In genomic region chr14:104943216-104944015, GRCh38 we compare ENCODE assay signal across 11 cellular contexts. TPM values are rescaled to one million over a fixed set of nuclear protein-coding genes. Genes with fewer than 3 reads are reported as not detected.
"Had no signal": no experiment of that assay in that cellular context is flagged by ENCODE, and none has a peak within 500 bp of the region (broad histone marks: within the 10 kb centered on the region; RNA-seq: fewer than 3 reads in every experiment).

No MANE protein-coding gene starts in this region.

RNA-seq across cellular contexts. Expression of gene PLD4, which starts 18.7 kb away (rescaled TPM):
- total RNA-seq: activated CD4-positive, alpha-beta memory T cell treated with anti-CD3 and anti-CD28 coated beads for 36 hours; activated CD4-positive, alpha-beta T cell treated with anti-CD3 and anti-CD28 coated beads for 36 hours; activated CD8-positive, alpha-beta memory T cell treated with anti-CD3 and anti-CD28 coated beads for 36 hours; activated CD8-positive, alpha-beta memory T cell treated with anti-CD3 and anti-CD28 coated beads, Interleukin-2, amount 10 ng/mL, durations not matched to agents 7 days and 5 days; activated CD8-positive, alpha-beta T cell treated with anti-CD3 and anti-CD28 coated beads, Interleukin-2, amount 10 ng/mL, durations not matched to agents 7 days and 5 days; body of pancreas; dermis microvascular lymphatic vessel endothelial cell; fibroblast of villous mesenchyme; glomerular endothelial cell had no signal
- polyA plus RNA-seq: fibroblast of lung had no signal

RNA-seq across cellular contexts. Expression of gene AHNAK2, which starts 34.8 kb away (rescaled TPM):
- total RNA-seq: activated CD8-positive, alpha-beta memory T cell treated with anti-CD3 and anti-CD28 coated beads, Interleukin-2, amount 10 ng/mL, durations not matched to agents 7 days and 5 days; activated CD8-positive, alpha-beta T cell treated with anti-CD3 and anti-CD28 coated beads, Interleukin-2, amount 10 ng/mL, durations not matched to agents 7 days and 5 days; T-helper 17 cell had no signal
